In the genomic region with DNA sequence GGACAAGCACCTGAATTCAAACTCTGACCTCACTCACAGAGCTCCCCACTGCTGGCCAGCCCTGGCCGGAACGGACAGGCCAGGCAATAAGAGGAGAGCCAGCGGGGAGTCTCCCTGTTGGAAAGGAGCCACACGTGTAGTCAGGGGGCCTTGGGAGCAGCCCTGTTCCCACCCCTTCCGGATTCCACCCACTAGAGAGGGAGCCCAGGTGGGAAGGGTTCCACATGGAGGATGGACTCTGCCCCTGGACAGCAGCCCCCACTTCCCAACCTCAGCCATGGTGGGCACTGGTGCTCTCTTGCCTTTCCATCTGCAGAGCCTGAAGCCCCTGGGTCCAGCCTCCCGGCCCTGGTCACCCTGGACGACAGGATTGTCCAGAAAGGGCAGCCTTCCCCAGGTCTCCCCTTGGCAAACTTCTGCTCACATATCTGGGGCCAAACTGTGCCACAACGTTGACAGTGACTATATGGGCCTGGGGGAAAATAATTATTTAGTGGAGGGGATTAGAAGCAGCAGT, we compare ENCODE assay signal across 20 cellular contexts. TPM values are rescaled to one million over a fixed set of nuclear protein-coding genes. Genes with fewer than 3 reads are reported as not detected.
DNase-seq lines count a peak whose midpoint lies in the region; ATAC-seq and TF ChIP-seq lines count a peak whose summit lies in the region.
"Had no signal": no experiment of that assay in that cellular context is flagged by ENCODE, and none has a peak within 500 bp of the region (broad histone marks: within the 10 kb centered on the region; RNA-seq: fewer than 3 reads in every experiment).

No MANE protein-coding gene starts in this region.

- H3K4me3 ChIP-seq in lower lobe of right lung (no peak overlapping the region), neutrophil (ENCODE audit: low read depth in 1 of 2, low read length in 1 of 2) (no peak overlapping the region)
- H3K4me3 ChIP-seq: A549; BLaER1 treated with 17β-estradiol and CSF1 and Interleukin-3, amounts not matched to agents 10 nM and 100 nM; Peyer's patch had no signal

- H3K4me1 ChIP-seq in lower lobe of right lung (peaks cover 18% of the 10 kb centered on the region), neutrophil (ENCODE audit: control insufficient read depth in 1 of 2, insufficient read depth in 1 of 2, low read depth in 1 of 2, low read length in 1 of 2) (peaks cover 75 to 83% of the 10 kb centered on the region in 2 experiments)

- H3K27ac ChIP-seq in lower lobe of right lung (no peak overlapping the region), neutrophil (peak overlapping the region; percentile 100)
- H3K27ac ChIP-seq: A549, Peyer's patch had no signal

- peaks cover 0 to 5% (median 4%) of the 10 kb centered on the region in 7 donors for H3K9me3 Mint-ChIP-seq in CD14-positive monocyte
- H3K9me3 Mint-ChIP-seq: CD8-positive, alpha-beta memory T cell had no signal

- ATAC-seq in lower lobe of right lung: no peak
- no peak for ATAC-seq in HG02759 (IDR thresholded peaks at IDR 0.05; ENCODE audit: unreplicated experiment)
- no peak for ATAC-seq in GM21717 (IDR thresholded peaks at IDR 0.05; ENCODE audit: unreplicated experiment)

- H3K27me3 Mint-ChIP-seq in CD14-positive monocyte (ENCODE audit: low read depth in 3 of 3): peaks cover 2 to 20% (median 4%) of the 10 kb centered on the region in 3 donors

- H3K9me3 ChIP-seq in lower lobe of right lung (no peaks in the 10 kb centered on the region), neutrophil (no peaks in the 10 kb centered on the region)
- H3K9me3 ChIP-seq: A549; BLaER1 treated with 17β-estradiol and CSF1 and Interleukin-3, amounts not matched to agents 10 nM and 100 nM; Peyer's patch had no signal

- DNase-seq in CD14-positive monocyte (ENCODE audit: low spot score) (peak; percentile 29), lower lobe of right lung (peak; percentile 44), NCI-H2227 (lab: John Stamatoyannopoulos, UW; ENCODE audit: unreplicated experiment) (no peak)
- DNase-seq in activated CD8-positive, alpha-beta memory T cell treated with anti-CD3 and anti-CD28 coated beads, Interleukin-2, amount 50 U/mL, for 48 hours: peak; percentile 44
- DNase-seq: DMS53, EL, KBM-7, NCI-H1105, NCI-H2081, NCI-H2171 treated with DMSO at 0.1 percent for 48 hours, SHP77 had no signal

- no peak overlapping the region for H3K4me3 Mint-ChIP-seq in CD14-positive monocyte
- H3K4me3 Mint-ChIP-seq: CD8-positive, alpha-beta memory T cell had no signal

- no peak for TF ChIP-seq CTCF in CD14-positive monocyte (IDR thresholded peaks at IDR 0.05)
- no peak for TF ChIP-seq CTCF in lower lobe of right lung (IDR thresholded peaks at IDR 0.05)
- TF ChIP-seq CTCF in neutrophil (IDR thresholded peaks at IDR 0.05): no peak

- H3K36me3 ChIP-seq in lower lobe of right lung (no peaks in the 10 kb centered on the region), neutrophil (peaks cover 6% of the 10 kb centered on the region)
- H3K36me3 ChIP-seq: BLaER1 treated with 17β-estradiol and CSF1 and Interleukin-3, amounts not matched to agents 10 nM and 100 nM; Peyer's patch had no signal

- peak overlapping the region in 5 of 7 donors; percentile 18 to 100 (median 99) for H3K27ac Mint-ChIP-seq in CD14-positive monocyte

- H3K4me1 Mint-ChIP-seq in CD14-positive monocyte: peaks cover 87% of the 10 kb centered on the region

- intact Hi-C loops in CD14-positive monocyte (cut with micrococcal nuclease): loop anchor here in 1 of 2 donors (5.0 to 10.0 kb wide), 2 partner anchors 78 to 195 kb away; a partner anchor contains a TSS
- intact Hi-C loops in lower lobe of right lung (cut with DNase I): loop anchor here (10.0 kb wide), 1 partner anchor 55 kb away; no protein-coding TSS in a partner anchor

- H3K27me3 ChIP-seq in lower lobe of right lung (ENCODE audit: low read depth) (peaks cover 3% of the 10 kb centered on the region), neutrophil (no peaks in the 10 kb centered on the region)
- H3K27me3 ChIP-seq: BLaER1 treated with 17β-estradiol and CSF1 and Interleukin-3, amounts not matched to agents 10 nM and 100 nM; Peyer's patch had no signal

- peaks cover 14 to 17% of the 10 kb centered on the region in 2 donors for H3K36me3 Mint-ChIP-seq in CD14-positive monocyte
- H3K36me3 Mint-ChIP-seq: CD8-positive, alpha-beta memory T cell had no signal

RNA-seq across cellular contexts. Expression of a gene that starts 7.5 kb away (rescaled TPM):
- 100 to 1,000 TPM; 233 to 247 TPM for polyA plus RNA-seq in CD14-positive monocyte
- total RNA-seq in lower lobe of right lung: 14.2 TPM
- total RNA-seq: CD8-positive, alpha-beta memory T cell; H4; NCI-H460 had no signal
- polyA plus RNA-seq: A549; CD8-positive, alpha-beta memory T cell had no signal

RNA-seq across cellular contexts. Expression of a gene that starts 32.2 kb away (rescaled TPM):
- 10 to 100 TPM in 1 of 2 donors, under 1 TPM in 1; 0.40 to 12.6 TPM for polyA plus RNA-seq in CD14-positive monocyte
- 1.0 TPM for total RNA-seq in lower lobe of right lung
